In genomic region chr11:78048561-78048960, GRCh38 we compare ENCODE assay signal across 20 cellular contexts. TPM values are rescaled to one million over a fixed set of nuclear protein-coding genes. Genes with fewer than 3 reads are reported as not detected.
"Had no signal": no experiment of that assay in that cellular context is flagged by ENCODE, and none has a peak within 500 bp of the region (broad histone marks: within the 10 kb centered on the region; RNA-seq: fewer than 3 reads in every experiment).

No MANE protein-coding gene starts in this region.

- H3K27ac Mint-ChIP-seq: activated naive CD4-positive, alpha-beta T cell treated with anti-CD3 and anti-CD28 coated beads, Interleukin-2, amount 10 ng/mL, durations not matched to agents 7 days and 5 days; activated T-helper 17 cell treated with anti-CD3 and anti-CD28 coated beads, Interleukin-2, amount 50 U/mL, for 72 hours; mesothelial cell of epicardium; progenitor cell of endocrine pancreas had no signal

- H3K9me3 Mint-ChIP-seq: activated naive CD4-positive, alpha-beta T cell treated with anti-CD3 and anti-CD28 coated beads, Interleukin-2, amount 10 ng/mL, durations not matched to agents 7 days and 5 days; activated T-helper 17 cell treated with anti-CD3 and anti-CD28 coated beads, Interleukin-2, amount 50 U/mL, for 72 hours had no signal

- H3K36me3 Mint-ChIP-seq: activated naive CD4-positive, alpha-beta T cell treated with anti-CD3 and anti-CD28 coated beads, Interleukin-2, amount 10 ng/mL, durations not matched to agents 7 days and 5 days; mesothelial cell of epicardium had no signal

- H3K4me1 Mint-ChIP-seq: activated T-helper 17 cell treated with anti-CD3 and anti-CD28 coated beads, Interleukin-2, amount 50 U/mL, for 72 hours had no signal

- H3K9me3 ChIP-seq: adrenal gland, right lobe of liver, suprapubic skin, upper lobe of left lung had no signal

- H3K27me3 ChIP-seq: adrenal gland, right lobe of liver, suprapubic skin, upper lobe of left lung had no signal

- DNase-seq: activated CD4-positive, alpha-beta T cell treated with anti-CD3 and anti-CD28 coated beads, Interleukin-2, amount 50 U/mL, for 1 hour; activated naive CD4-positive, alpha-beta T cell treated with anti-CD3 and anti-CD28 coated beads, Interleukin-2, amount 10 ng/mL, durations not matched to agents 7 days and 5 days; activated T-cell treated with anti-CD3 and anti-CD28 coated beads for 4 hours; adrenal gland; caudate nucleus; cortex of kidney; effector memory CD4-positive, alpha-beta T cell; erythroblast; hippocampal formation; kidney glomerular epithelial cell; right lobe of liver; stimulated activated CD4-positive, alpha-beta T cell treated with anti-CD3 and anti-CD28 coated beads, Interleukin-12 subunit alpha, Interleukin-12 subunit beta, amount 100 ng/mL, for 4 hours; stimulated activated naive CD4-positive, alpha-beta T cell treated with Interleukin-2 at 50 U/mL for 16 hours; upper lobe of left lung had no signal

- H3K4me3 Mint-ChIP-seq: activated naive CD4-positive, alpha-beta T cell treated with anti-CD3 and anti-CD28 coated beads, Interleukin-2, amount 10 ng/mL, durations not matched to agents 7 days and 5 days; activated T-helper 17 cell treated with anti-CD3 and anti-CD28 coated beads, Interleukin-2, amount 50 U/mL, for 72 hours; mesothelial cell of epicardium had no signal

- H3K4me3 ChIP-seq: adrenal gland, suprapubic skin, upper lobe of left lung had no signal

- H3K27me3 Mint-ChIP-seq: activated T-helper 17 cell treated with anti-CD3 and anti-CD28 coated beads, Interleukin-2, amount 50 U/mL, for 72 hours had no signal

- H3K36me3 ChIP-seq: adrenal gland, right lobe of liver, suprapubic skin, upper lobe of left lung had no signal

- H3K27ac ChIP-seq: adrenal gland, right lobe of liver, suprapubic skin, upper lobe of left lung had no signal

RNA-seq across cellular contexts. Expression of gene THRSP, which starts 15.1 kb away (rescaled TPM):
- total RNA-seq: activated CD8-positive, alpha-beta memory T cell treated with anti-CD3 and anti-CD28 coated beads for 36 hours; activated T-helper 17 cell treated with anti-CD3 and anti-CD28 coated beads, Interleukin-2, amount 50 U/mL, for 72 hours; progenitor cell of endocrine pancreas; T-helper 2 cell treated with Interferon-gamma antibody and Interleukin-4, amounts not matched to agents 100 ng/mL and 5 ng/mL, for 36 hours had no signal
